Comparison of ENCODE assay signal across 8 cellular contexts in genomic region chr3:60788185-60788584, GRCh38.
"Had no signal": no experiment of that assay in that cellular context is flagged by ENCODE, and none has a peak within 500 bp of the region (broad histone marks: within the 10 kb centered on the region; RNA-seq: fewer than 3 reads in every experiment).

No MANE protein-coding gene starts in this region.

- H3K4me3 ChIP-seq: GM12878 had no signal

- ATAC-seq: GM12878 had no signal

- FAIRE-seq: G401.6, GM12878, GM12891, GM12892, GM18507, GM19239 had no signal

- DNase-seq: GDM1, GF-D8 had no signal
